ENCODE assay signal across 8 cellular contexts in genomic region chr11:114180301-114181055, GRCh38.
DNase-seq lines count a peak whose midpoint lies in the region; ATAC-seq and FAIRE-seq lines count a peak whose summit lies in the region.

No MANE protein-coding gene starts in this region.

- ATAC-seq in memory B cell (ENCODE audit: low read depth), result peak; percentile 50

- H3K27ac Mint-ChIP-seq in memory B cell, result no peak overlapping the region

- peaks cover 30% of the 10 kb centered on the region for H3K4me1 Mint-ChIP-seq in memory B cell

- DNase-seq in NCI-H1436 (lab: John Stamatoyannopoulos, UW), result peak; percentile 50
- DNase-seq in NCI-H1436 treated with DMSO at 0.1 percent for 48 hours (lab: John Stamatoyannopoulos, UW), result no peak
- DNase-seq in NCI-H510A (lab: John Stamatoyannopoulos, UW), result peak; percentile 58
- peak; percentile 76 for DNase-seq in cerebellar cortex (ENCODE audit: low spot score)
- no peak for DNase-seq in memory B cell (ENCODE audit: low spot score in 2 of 2)
- DNase-seq in urothelium cell line (ENCODE audit: low spot score), result no peak
- no peak for DNase-seq in putamen (ENCODE audit: low spot score)
- no peak for DNase-seq in activated CD4-positive, CD25-positive, alpha-beta regulatory T cell (lab: John Stamatoyannopoulos, UW)

- H3K27me3 Mint-ChIP-seq in memory B cell, result peaks cover 5% of the 10 kb centered on the region

- H3K4me3 Mint-ChIP-seq in memory B cell, result no peak overlapping the region

- H3K9me3 Mint-ChIP-seq in memory B cell, result no peaks in the 10 kb centered on the region

- H3K36me3 Mint-ChIP-seq in memory B cell, result no peaks in the 10 kb centered on the region

- peak; percentile 9 for FAIRE-seq in urothelium cell line (lab: Jason Lieb, UNC)

Comparison
In these comparisons a context has a peak if more than half of its experiments do, and no peak if none do; other contexts are left out.
1. DNase-seq: peak in NCI-H1436 (single experiment), NCI-H510A (single experiment) and cerebellar cortex (single experiment); none in NCI-H1436 treated with DMSO at 0.1 percent for 48 hours (single experiment), memory B cell (0 of 2), urothelium cell line (single experiment), putamen (single experiment) and activated CD4-positive, CD25-positive, alpha-beta regulatory T cell (0 of 4).